21 cellular contexts compared by ENCODE assay signal in genomic region chr10:127102176-127102575, GRCh38.
"Had no signal": no experiment of that assay in that cellular context is flagged by ENCODE, and none has a peak within 500 bp of the region (broad histone marks: within the 10 kb centered on the region; RNA-seq: fewer than 3 reads in every experiment).

No MANE protein-coding gene starts in this region.

- H3K27me3 ChIP-seq: esophagus muscularis mucosa, gastrocnemius medialis, transverse colon, uterus had no signal

- H3K27ac ChIP-seq: esophagus muscularis mucosa, gastrocnemius medialis, transverse colon, uterus had no signal

- H3K4me1 ChIP-seq: esophagus muscularis mucosa, gastrocnemius medialis, transverse colon, uterus had no signal

- ATAC-seq: activated CD8-positive, alpha-beta T cell treated with anti-CD3 and anti-CD28 coated beads, Interleukin-2, amount 10 ng/mL, durations not matched to agents 7 days and 5 days; activated naive CD4-positive, alpha-beta T cell treated with anti-CD3 and anti-CD28 coated beads, Interleukin-2, amount 50 U/mL, for 72 hours; activated T-helper 17 cell treated with anti-CD3 and anti-CD28 coated beads, Interleukin-2, amount 50 U/mL, for 72 hours; gastrocnemius medialis; left ventricle myocardium superior; natural killer cell; stimulated activated naive B cell treated with anti-CD40 and anti-IgM and Interleukin-4, amounts not matched to agents 10 μg/mL and 1 μg/mL and 100 μg/mL, for 72 hours had no signal

- DNase-seq: activated CD4-positive, alpha-beta T cell treated with anti-CD3 and anti-CD28 coated beads for 1 hour; activated CD4-positive, alpha-beta T cell treated with anti-CD3 and anti-CD28 coated beads, Interleukin-2, amount 50 U/mL, for 1 hour; activated CD8-positive, alpha-beta T cell treated with anti-CD3 and anti-CD28 coated beads, Interleukin-2, amount 10 ng/mL, durations not matched to agents 7 days and 5 days; aorta; central memory CD4-positive, alpha-beta T cell; effector memory CD4-positive, alpha-beta T cell; gastrocnemius medialis; hippocampal formation; left ventricle myocardium superior; midbrain; natural killer cell; stimulated activated CD4-positive, alpha-beta T cell treated with anti-CD3 and anti-CD28 coated beads, Interleukin-2, amount 100 ng/mL, for 48 hours; stimulated activated CD8-positive, alpha-beta memory T cell treated with anti-CD3 and anti-CD28 coated beads, Interleukin-4, amount 100 ng/mL, for 48 hours; stimulated activated naive B cell treated with anti-CD40 and anti-IgM and Interleukin-4, amounts not matched to agents 10 μg/mL and 1 μg/mL and 100 μg/mL, for 72 hours; transverse colon; uterus had no signal

- FAIRE-seq: colon, TTC549 had no signal

- H3K36me3 ChIP-seq: gastrocnemius medialis, transverse colon, uterus had no signal

- H3K9me3 ChIP-seq: esophagus muscularis mucosa, gastrocnemius medialis, transverse colon, uterus had no signal

- H3K4me3 ChIP-seq: esophagus muscularis mucosa, gastrocnemius medialis, transverse colon, uterus had no signal
